ENCODE assay signal across 8 cellular contexts in the genomic region with DNA sequence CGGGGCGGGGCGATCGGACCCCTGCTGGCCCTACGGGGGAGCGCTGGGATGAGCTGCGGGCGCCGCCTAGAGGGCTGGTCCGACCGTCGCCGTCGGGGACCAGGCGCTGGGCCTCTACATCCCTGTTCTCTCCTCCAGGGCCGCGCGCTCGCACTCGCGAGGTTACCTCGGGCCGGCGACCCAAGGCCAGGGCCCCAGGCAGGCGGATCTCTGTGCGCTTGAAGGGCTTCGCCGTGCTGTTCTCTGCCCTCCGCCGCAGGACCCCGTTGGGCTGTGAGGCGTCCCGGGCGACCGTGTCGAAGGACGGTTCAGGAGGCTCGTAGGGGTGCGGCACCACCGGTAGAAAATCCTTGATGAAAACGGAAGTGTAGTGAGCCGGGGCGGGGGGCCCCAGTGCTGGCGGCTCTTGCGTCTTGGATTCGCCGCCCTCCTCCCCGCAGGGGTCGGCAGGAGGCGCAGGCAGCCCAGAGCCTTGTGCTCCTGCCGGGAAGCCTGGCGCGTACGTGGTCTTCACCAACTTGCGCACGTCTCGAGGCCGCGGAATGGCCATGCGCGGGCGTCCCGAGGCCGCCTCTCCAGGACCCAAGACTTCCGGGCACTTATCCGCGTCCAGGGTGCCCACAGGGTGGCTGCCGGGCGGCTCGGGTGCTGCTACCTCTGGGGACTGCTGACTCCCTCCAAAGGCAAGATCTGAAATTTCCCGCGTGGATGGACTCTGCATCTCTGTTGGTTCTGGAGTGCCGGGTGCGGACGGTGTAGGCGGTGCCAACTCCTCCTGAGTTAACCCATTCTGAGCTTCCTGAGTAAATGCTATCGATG. TPM values are rescaled to one million over a fixed set of nuclear protein-coding genes. Genes with fewer than 3 reads are reported as not detected.
A peak's percentile ranks its signal among the peaks of the same experiment; 100 is the strongest.
DNase-seq lines count a peak whose midpoint lies in the region; ATAC-seq and TF ChIP-seq lines count a peak whose summit lies in the region.

No MANE protein-coding gene starts in this region.

- peak overlapping the region; percentile 48 for H4K8ac ChIP-seq in neuronal stem cell (ENCODE audit: low read depth, low read length)

- H3K23ac ChIP-seq in neuronal stem cell (ENCODE audit: low read depth, low read length, poor library complexity) = peak overlapping the region; percentile 98

- H3K9ac ChIP-seq in neuronal stem cell (ENCODE audit: low read depth, low read length, poor library complexity) = peak overlapping the region; percentile 88

- H3K14ac ChIP-seq in neuronal stem cell (ENCODE audit: low read length) = peak overlapping the region; percentile 89

- H3K9me3 ChIP-seq in esophagus (ENCODE audit: control insufficient read depth in 2 of 2, insufficient read depth in 1 of 2, low read depth in 1 of 2, low read length in 1 of 2) = no peaks in the 10 kb centered on the region
- H3K9me3 ChIP-seq in neuronal stem cell (replicated peaks in 1 of 2; ENCODE audit: control insufficient read depth in 2 of 2, insufficient read depth in 1 of 2, low read depth in 1 of 2, low read length in 2 of 2) = peaks cover 0 to 17% of the 10 kb centered on the region in 2 donors
- no peaks in the 10 kb centered on the region for H3K9me3 ChIP-seq in tibial artery

- H4K91ac ChIP-seq in neuronal stem cell (ENCODE audit: low read depth, low read length, poor library complexity) = no peak overlapping the region

- H3K79me1 ChIP-seq in neuronal stem cell (ENCODE audit: low read depth, low read length) = peaks cover 2% of the 10 kb centered on the region

- no peak overlapping the region for H2BK5ac ChIP-seq in neuronal stem cell (ENCODE audit: low read length)

- H3K4me1 ChIP-seq in esophagus (ENCODE audit: control insufficient read depth in 2 of 2, insufficient read depth in 2 of 2, low read length in 1 of 2) (peaks cover 10 to 28% of the 10 kb centered on the region in 2 donors), neuronal stem cell (ENCODE audit: control insufficient read depth in 2 of 2, insufficient read depth in 1 of 2, low read depth in 1 of 2, low read length in 2 of 2) (peaks cover under 1 to 9% of the 10 kb centered on the region in 2 donors), tibial artery (peaks cover 0 to 42% (median 21%) of the 10 kb centered on the region in 4 donors)

- H3K4me2 ChIP-seq in neuronal stem cell (ENCODE audit: insufficient read depth, low read length, poor library complexity, severe bottlenecking) = peak overlapping the region; percentile 66

- H3K18ac ChIP-seq in neuronal stem cell (ENCODE audit: low read length) = peak overlapping the region; percentile 95

- H2BK120ac ChIP-seq in neuronal stem cell (ENCODE audit: low read depth, low read length) = no peak overlapping the region

- H2BK15ac ChIP-seq in neuronal stem cell (ENCODE audit: low read length) = peak overlapping the region; percentile 85

- peaks cover 0 to under 1% of the 10 kb centered on the region in 2 donors for H3K36me3 ChIP-seq in esophagus (ENCODE audit: control insufficient read depth in 2 of 2, insufficient read depth in 2 of 2, low read length in 1 of 2)
- H3K36me3 ChIP-seq in neuronal stem cell (replicated peaks in 1 of 2; ENCODE audit: control insufficient read depth in 2 of 2, insufficient read depth in 2 of 2, low read length in 2 of 2) = no peaks in the 10 kb centered on the region
- H3K36me3 ChIP-seq in tibial artery = no peaks in the 10 kb centered on the region

- peak overlapping the region; percentile 42 to 56 for H3K4me3 ChIP-seq in esophagus (ENCODE audit: low read depth in 1 of 2, low read length in 2 of 2)
- peak overlapping the region; percentile 12 to 72 for H3K4me3 ChIP-seq in neuronal stem cell (ENCODE audit: low read length in 2 of 2)
- peak overlapping the region; percentile 46 to 49 for H3K4me3 ChIP-seq in tibial artery

- ATAC-seq in HG02840 (IDR thresholded peaks at IDR 0.05; ENCODE audit: low FRiP score, unreplicated experiment) = peak; percentile 44

- DNase-seq in NCI-H2029 (lab: John Stamatoyannopoulos, UW) (peak; percentile 44), NCI-H2029 treated with DMSO at 0.1 percent for 48 hours (lab: John Stamatoyannopoulos, UW) (no peak), NCI-H69 (lab: John Stamatoyannopoulos, UW) (peak; percentile 84), neuronal stem cell (ENCODE audit: low spot score) (no peak), tibial artery (no peak)
- DNase-seq in activated CD8-positive, alpha-beta memory T cell treated with anti-CD3 and anti-CD28 coated beads, Interleukin-2, amount 50 U/mL, for 24 hours (ENCODE audit: extremely low read depth) = peak; percentile 56

- intact Hi-C loops in tibial artery (cut with DNase I; ENCODE audit: low total_unique reads) = no loop called here

- H3K4ac ChIP-seq in neuronal stem cell (ENCODE audit: low read length) = no peak overlapping the region

- WGBS in esophagus, 2 donors = 9 to 11% methylated on average over 69 to 77 of the region's 77 CpGs
- no CpG with 5 or more reads among the region's 77 CpGs for WGBS in neuronal stem cell (ENCODE audit: extremely low coverage in 2 of 2, insufficient read length in 2 of 2, insufficient replicate concordance in 1 of 2), 2 donors

- H3K27ac ChIP-seq in esophagus (ENCODE audit: low read depth in 2 of 2, low read length in 1 of 2) (peak overlapping the region in 1 of 2 donors; percentile 1), neuronal stem cell (replicated peaks; ENCODE audit: low read length) (no peak overlapping the region), tibial artery (no peak overlapping the region)

- peak overlapping the region; percentile 4 for H2AK5ac ChIP-seq in neuronal stem cell (ENCODE audit: low read depth, low read length)

- no peaks in the 10 kb centered on the region for H3K27me3 ChIP-seq in esophagus (ENCODE audit: control insufficient read depth in 1 of 2, insufficient read depth in 2 of 2, low read length in 2 of 2)
- H3K27me3 ChIP-seq in neuronal stem cell (ENCODE audit: control insufficient read depth in 3 of 3, insufficient read depth in 3 of 3, low read depth in 1 of 3, low read length in 3 of 3) = peaks cover 25 to 52% (median 46%) of the 10 kb centered on the region in 3 experiments
- H3K27me3 ChIP-seq in tibial artery = peaks cover 0 to 33% of the 10 kb centered on the region in 2 donors

- TF ChIP-seq CTCF in tibial artery (IDR thresholded peaks at IDR 0.05) = peak; percentile 29 to 32

- H2BK12ac ChIP-seq in neuronal stem cell (ENCODE audit: low read length) = peak overlapping the region; percentile 22

- peak overlapping the region; percentile 87 for H2AFZ ChIP-seq in neuronal stem cell (ENCODE audit: low read length)

RNA-seq across cellular contexts. Expression of a gene that starts 2.0 kb away (rescaled TPM):
- polyA plus RNA-seq in esophagus = under 1 TPM; 0.41 to 0.48 TPM
- polyA plus RNA-seq in neuronal stem cell (2013, experiment 1 of 2) = 2.0 TPM
- polyA plus RNA-seq in neuronal stem cell (2013, experiment 2 of 2) = 2.1 TPM

RNA-seq across cellular contexts. Expression of a gene that starts 3.2 kb away (rescaled TPM):
- polyA plus RNA-seq in esophagus = under 1 TPM; 0.47 to 0.67 TPM
- 0.31 TPM for polyA plus RNA-seq in neuronal stem cell (2013, experiment 1 of 2)
- polyA plus RNA-seq in neuronal stem cell (2013, experiment 2 of 2) = 0.32 TPM

RNA-seq across cellular contexts. Expression of a gene that starts 9.8 kb away (rescaled TPM):
- under 1 TPM; 0.01 to 0.12 TPM for polyA plus RNA-seq in esophagus
- polyA plus RNA-seq in neuronal stem cell (2013, experiment 1 of 2) = 0.01 TPM
- 0.03 TPM for polyA plus RNA-seq in neuronal stem cell (2013, experiment 2 of 2)

RNA-seq across cellular contexts. Expression of a gene that starts 11.0 kb away (rescaled TPM):
- 1 to 10 TPM; 5.9 to 6.0 TPM for polyA plus RNA-seq in esophagus
- 15.3 TPM for polyA plus RNA-seq in neuronal stem cell (2013, experiment 1 of 2)
- polyA plus RNA-seq in neuronal stem cell (2013, experiment 2 of 2) = 15.2 TPM

RNA-seq across cellular contexts. Expression of a gene that starts 46.4 kb away (rescaled TPM):
- 1 to 10 TPM; 2.2 to 2.4 TPM for polyA plus RNA-seq in esophagus
- polyA plus RNA-seq in neuronal stem cell (2013, experiment 1 of 2) = 15.9 TPM
- 15.9 TPM for polyA plus RNA-seq in neuronal stem cell (2013, experiment 2 of 2)

Comparison
In these comparisons a context has a peak if more than half of its experiments do, and no peak if none do; other contexts are left out.
1. DNase-seq: peak in NCI-H2029 (single experiment), NCI-H69 (single experiment) and activated CD8-positive, alpha-beta memory T cell treated with anti-CD3 and anti-CD28 coated beads, Interleukin-2, amount 50 U/mL, for 24 hours (single experiment); none in NCI-H2029 treated with DMSO at 0.1 percent for 48 hours (single experiment), neuronal stem cell (single experiment) and tibial artery (0 of 2).
2. Peak in every context shown above with its lines, with median percentiles within 50 percentile points of each other: H3K4me3 ChIP-seq.